ENCODE assay signal across 31 cellular contexts in the genomic region with DNA sequence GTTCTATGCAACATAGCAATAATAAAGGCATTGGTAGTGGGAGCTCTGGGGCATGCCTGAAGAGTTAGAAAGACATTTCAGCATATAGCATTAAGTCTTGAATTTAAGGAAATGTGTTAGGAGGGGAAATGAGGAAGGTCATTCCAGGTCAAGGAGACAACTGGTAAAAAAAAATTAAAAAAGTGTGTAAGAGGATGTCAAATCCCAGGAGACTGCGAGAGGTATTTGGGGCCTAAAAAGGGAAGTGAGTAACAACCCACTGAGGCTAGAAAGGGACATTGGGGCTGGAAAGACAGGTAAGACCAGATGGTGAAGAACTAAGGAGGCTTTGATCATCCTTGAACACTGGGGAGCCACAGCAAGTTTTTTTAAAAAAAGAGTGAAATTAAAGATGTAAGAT.
"Had no signal": no experiment of that assay in that cellular context is flagged by ENCODE, and none has a peak within 500 bp of the region (broad histone marks: within the 10 kb centered on the region; RNA-seq: fewer than 3 reads in every experiment).

No MANE protein-coding gene starts in this region.

- FAIRE-seq: astrocyte, keratinocyte had no signal

- H3K4me3 ChIP-seq: ovary, skin epidermis, testis, transverse colon had no signal

- H3K4me1 ChIP-seq: testis, transverse colon had no signal

- H3K27ac ChIP-seq: brain microvascular endothelial cell, ovary, skin epidermis, testis, transverse colon, WERI-Rb-1 had no signal

- DNase-seq: activated CD4-positive, alpha-beta memory T cell treated with anti-CD3 and anti-CD28 coated beads for 36 hours; activated CD4-positive, alpha-beta T cell treated with anti-CD3 and anti-CD28 coated beads, Interleukin-2, amount 10 ng/mL, durations not matched to agents 24 days and 14 days; activated CD4-positive, CD25-positive, alpha-beta regulatory T cell treated with anti-CD3 and anti-CD28 coated beads, Interleukin-2, amount 50 U/mL, for 72 hours; activated CD8-positive, alpha-beta memory T cell treated with anti-CD3 and anti-CD28 coated beads, Interleukin-2, amount 50 U/mL, for 48 hours; activated gamma-delta T cell treated with Interleukin-2 at 50 U/mL for 16 hours; activated naive CD4-positive, alpha-beta T cell treated with anti-CD3 and anti-CD28 coated beads, Interleukin-2, amount 50 U/mL, for 16 hours; activated T-cell treated with anti-CD3 and anti-CD28 coated beads, Interleukin-2, amount 50 U/mL, for 24 hours; amniotic stem cell; brain microvascular endothelial cell; cortex of kidney; effector memory CD8-positive, alpha-beta T cell; foreskin fibroblast; head of caudate nucleus; hippocampal formation; left cardiac atrium; left ventricle myocardium superior; naive B cell; ovary; retina; stimulated activated CD4-positive, alpha-beta T cell treated with anti-CD3 and anti-CD28 coated beads, Interleukin-12 subunit alpha, Interleukin-12 subunit beta, amount 100 ng/mL, for 4 hours; stimulated activated CD4-positive, alpha-beta T cell treated with anti-CD3 and anti-CD28 coated beads, Interleukin-4, amount 100 ng/mL, for 1 hour; stimulated activated naive CD8-positive, alpha-beta T cell treated with anti-CD3 and anti-CD28 coated beads, Interleukin-15, Interleukin-2, amounts not matched to agents 100 U/mL and 50 U/mL, for 24 hours; T1000; testis; transverse colon; WERI-Rb-1 had no signal

- H3K36me3 ChIP-seq: brain microvascular endothelial cell, ovary, transverse colon, WERI-Rb-1 had no signal

- H3K9me3 ChIP-seq: ovary, testis, transverse colon had no signal

- ATAC-seq: activated T-helper 17 cell treated with anti-CD3 and anti-CD28 coated beads, Interleukin-2, amount 50 U/mL, for 72 hours; effector memory CD8-positive, alpha-beta T cell; left cardiac atrium; left ventricle myocardium superior; sciatic nerve; stimulated activated naive CD8-positive, alpha-beta T cell treated with anti-CD3 and anti-CD28 coated beads, Interleukin-15, Interleukin-2, amounts not matched to agents 100 U/mL and 50 U/mL, for 24 hours had no signal

- H3K27me3 ChIP-seq: brain microvascular endothelial cell, ovary, testis, transverse colon had no signal
